8 cellular contexts compared by ENCODE assay signal in the genomic region with DNA sequence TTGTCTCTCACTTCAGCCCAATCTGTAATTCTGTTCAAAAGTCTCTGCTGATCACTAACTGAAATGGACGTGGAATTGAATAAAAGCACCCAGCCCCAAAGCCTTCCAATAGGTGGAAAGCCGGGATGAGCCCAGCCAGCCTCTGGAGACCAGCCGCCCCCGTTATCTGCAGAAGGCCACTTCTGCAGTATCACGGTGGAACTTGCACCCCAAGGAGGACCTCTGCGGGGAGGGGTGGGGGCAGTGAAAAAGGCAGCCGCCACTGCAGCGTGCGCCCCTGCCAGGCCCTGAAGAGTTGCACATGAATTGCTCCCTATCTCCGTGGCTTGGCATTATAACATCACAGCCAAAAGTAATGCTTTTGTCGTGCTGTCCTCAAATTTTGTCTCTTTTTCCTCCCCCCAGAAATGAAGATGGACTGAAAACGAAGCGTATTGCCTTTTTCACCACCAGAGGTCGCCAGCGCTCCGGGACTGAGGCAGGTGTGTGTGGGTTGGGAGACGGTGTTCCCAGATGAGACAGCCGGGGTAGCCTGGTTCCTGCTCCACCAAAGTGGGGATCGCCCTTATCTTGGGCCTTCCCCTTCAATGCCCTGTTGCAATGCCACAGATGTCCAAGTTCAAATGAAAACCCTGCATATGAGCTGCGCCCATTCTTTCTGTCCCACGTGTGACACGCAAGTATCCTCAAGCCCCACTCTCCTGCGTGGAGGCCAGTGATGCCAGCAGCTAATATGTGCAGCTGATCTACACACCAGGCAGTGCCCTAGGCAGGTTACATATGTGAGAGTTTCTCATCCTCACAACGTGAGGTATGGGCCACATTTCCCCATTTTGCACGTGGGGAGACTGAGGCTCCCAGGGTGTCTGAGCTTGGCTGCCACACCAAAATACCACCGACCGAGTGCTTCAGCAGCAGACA.
DNase-seq lines count a peak whose midpoint lies in the region; ATAC-seq and TF ChIP-seq lines count a peak whose summit lies in the region.

No MANE protein-coding gene starts in this region.

- H3K27ac ChIP-seq in psoas muscle (no peak overlapping the region), aorta (ENCODE audit: low read depth in 1 of 2, low read length in 2 of 2) (no peak overlapping the region)

- POLR2A ChIA-PET in GM10248 (lab: Yijun Ruan, JAX) = no interaction called here

- peaks cover 3% of the 10 kb centered on the region for H3K4me1 Mint-ChIP-seq in activated naive CD8-positive, alpha-beta T cell treated with anti-CD3 and anti-CD28 coated beads for 36 hours

- H3K36me3 ChIP-seq in psoas muscle (ENCODE audit: insufficient read depth in 1 of 2, low read depth in 1 of 2) = peaks cover 0 to 25% of the 10 kb centered on the region in 2 donors
- H3K36me3 ChIP-seq in aorta (ENCODE audit: control insufficient read depth in 1 of 2, insufficient read depth in 2 of 2, low read length in 1 of 2) = peaks cover 0 to 4% of the 10 kb centered on the region in 2 donors

- no peaks in the 10 kb centered on the region for H3K9me3 ChIP-seq in psoas muscle
- H3K9me3 ChIP-seq in aorta (ENCODE audit: control insufficient read depth, low read length) = no peaks in the 10 kb centered on the region

- TF ChIP-seq CTCF in GM10248 (IDR thresholded peaks at IDR 0.05; ENCODE audit: control extremely low read depth, extremely low read depth, low read depth, missing control alignments) = peak; percentile 87
- peak; percentile 82 for TF ChIP-seq CTCF in psoas muscle (IDR thresholded peaks at IDR 0.05)

- H3K9me3 Mint-ChIP-seq in activated naive CD8-positive, alpha-beta T cell treated with anti-CD3 and anti-CD28 coated beads for 36 hours = no peaks in the 10 kb centered on the region

- no peak overlapping the region for H3K4me3 Mint-ChIP-seq in activated naive CD8-positive, alpha-beta T cell treated with anti-CD3 and anti-CD28 coated beads for 36 hours

- peak; percentile 90 for ATAC-seq in SK-N-SH treated with all-trans-retinoic acid at 6 μM for 48 hours
- ATAC-seq in psoas muscle = peak; percentile 70 to 91 (median 76)
- peak; percentile 84 for ATAC-seq in aorta (ENCODE audit: low FRiP score)
- no peak for ATAC-seq in HG03354 (IDR thresholded peaks at IDR 0.05; ENCODE audit: poor library complexity, severe bottlenecking, unreplicated experiment)

- DNase-seq in GM10248 (ENCODE audit: extremely low spot score) = peak; percentile 79
- DNase-seq in HuH-7 (ENCODE audit: low spot score) = peak; percentile 89
- peak; percentile 60 for DNase-seq in activated naive CD8-positive, alpha-beta T cell treated with anti-CD3 and anti-CD28 coated beads for 36 hours
- DNase-seq in cardiac septum (ENCODE audit: low spot score) = peak; percentile 90
- DNase-seq in psoas muscle = peak; percentile 69 to 82
- DNase-seq in aorta = peak; percentile 83 to 91

- CTCF ChIA-PET in GM10248 (lab: Yijun Ruan, JAX) = interaction anchor here (0.7 to 2.9 kb wide), 28 partner anchors 9 to 627 kb away, joined by 3 to 23 read pairs (median 4); a partner anchor contains a TSS

- H3K4me1 ChIP-seq in psoas muscle (no peaks in the 10 kb centered on the region), aorta (ENCODE audit: control insufficient read depth in 1 of 2, insufficient read depth in 2 of 2, low read length in 2 of 2) (no peaks in the 10 kb centered on the region)

- H3K27ac Mint-ChIP-seq in activated naive CD8-positive, alpha-beta T cell treated with anti-CD3 and anti-CD28 coated beads for 36 hours = no peak overlapping the region

- H3K36me3 Mint-ChIP-seq in activated naive CD8-positive, alpha-beta T cell treated with anti-CD3 and anti-CD28 coated beads for 36 hours = no peaks in the 10 kb centered on the region

- peaks cover 3% of the 10 kb centered on the region for H3K27me3 Mint-ChIP-seq in activated naive CD8-positive, alpha-beta T cell treated with anti-CD3 and anti-CD28 coated beads for 36 hours

- H3K4me3 ChIP-seq in psoas muscle (no peak overlapping the region), aorta (ENCODE audit: low read length in 2 of 2) (no peak overlapping the region)

- intact Hi-C loops in cardiac septum (cut with DNase I) (loop anchor here (1.0 to 5.0 kb wide), 2 partner anchors 72 to 243 kb away; no protein-coding TSS in a partner anchor), psoas muscle (cut with DNase I) (loop anchor here (1.0 to 5.0 kb wide), 3 partner anchors 72 to 245 kb away; no protein-coding TSS in a partner anchor), aorta (cut with DNase I) (loop anchor here (1.0 to 10.0 kb wide), 4 partner anchors 70 to 244 kb away; no protein-coding TSS in a partner anchor)

- no peaks in the 10 kb centered on the region for H3K27me3 ChIP-seq in psoas muscle (ENCODE audit: insufficient read depth in 3 of 3, low read length in 2 of 3)
- H3K27me3 ChIP-seq in aorta (ENCODE audit: control insufficient read depth in 1 of 2, insufficient read depth in 2 of 2, low read length in 1 of 2) = no peaks in the 10 kb centered on the region

- WGBS in psoas muscle, 3 donors = 53 to 56% (median 56%) methylated on average over 27 of the region's 27 CpGs
- 49 to 50% methylated on average over 27 of the region's 27 CpGs for WGBS in aorta, 2 donors

TF ChIP-seq in SK-N-SH treated with all-trans-retinoic acid at 6 μM for 48 hours, 23 proteins besides CTCF, POLR2A, EP300 and RAD21:
- TF ChIP-seq, protein P1, sequence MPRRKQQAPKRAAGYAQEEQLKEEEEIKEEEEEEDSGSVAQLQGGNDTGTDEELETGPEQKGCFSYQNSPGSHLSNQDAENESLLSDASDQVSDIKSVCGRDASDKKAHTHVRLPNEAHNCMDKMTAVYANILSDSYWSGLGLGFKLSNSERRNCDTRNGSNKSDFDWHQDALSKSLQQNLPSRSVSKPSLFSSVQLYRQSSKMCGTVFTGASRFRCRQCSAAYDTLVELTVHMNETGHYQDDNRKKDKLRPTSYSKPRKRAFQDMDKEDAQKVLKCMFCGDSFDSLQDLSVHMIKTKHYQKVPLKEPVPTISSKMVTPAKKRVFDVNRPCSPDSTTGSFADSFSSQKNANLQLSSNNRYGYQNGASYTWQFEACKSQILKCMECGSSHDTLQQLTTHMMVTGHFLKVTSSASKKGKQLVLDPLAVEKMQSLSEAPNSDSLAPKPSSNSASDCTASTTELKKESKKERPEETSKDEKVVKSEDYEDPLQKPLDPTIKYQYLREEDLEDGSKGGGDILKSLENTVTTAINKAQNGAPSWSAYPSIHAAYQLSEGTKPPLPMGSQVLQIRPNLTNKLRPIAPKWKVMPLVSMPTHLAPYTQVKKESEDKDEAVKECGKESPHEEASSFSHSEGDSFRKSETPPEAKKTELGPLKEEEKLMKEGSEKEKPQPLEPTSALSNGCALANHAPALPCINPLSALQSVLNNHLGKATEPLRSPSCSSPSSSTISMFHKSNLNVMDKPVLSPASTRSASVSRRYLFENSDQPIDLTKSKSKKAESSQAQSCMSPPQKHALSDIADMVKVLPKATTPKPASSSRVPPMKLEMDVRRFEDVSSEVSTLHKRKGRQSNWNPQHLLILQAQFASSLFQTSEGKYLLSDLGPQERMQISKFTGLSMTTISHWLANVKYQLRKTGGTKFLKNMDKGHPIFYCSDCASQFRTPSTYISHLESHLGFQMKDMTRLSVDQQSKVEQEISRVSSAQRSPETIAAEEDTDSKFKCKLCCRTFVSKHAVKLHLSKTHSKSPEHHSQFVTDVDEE (CRISPR knock-in tag; IDR thresholded peaks at IDR 0.05) = no peak
- TF ChIP-seq, protein P2, sequence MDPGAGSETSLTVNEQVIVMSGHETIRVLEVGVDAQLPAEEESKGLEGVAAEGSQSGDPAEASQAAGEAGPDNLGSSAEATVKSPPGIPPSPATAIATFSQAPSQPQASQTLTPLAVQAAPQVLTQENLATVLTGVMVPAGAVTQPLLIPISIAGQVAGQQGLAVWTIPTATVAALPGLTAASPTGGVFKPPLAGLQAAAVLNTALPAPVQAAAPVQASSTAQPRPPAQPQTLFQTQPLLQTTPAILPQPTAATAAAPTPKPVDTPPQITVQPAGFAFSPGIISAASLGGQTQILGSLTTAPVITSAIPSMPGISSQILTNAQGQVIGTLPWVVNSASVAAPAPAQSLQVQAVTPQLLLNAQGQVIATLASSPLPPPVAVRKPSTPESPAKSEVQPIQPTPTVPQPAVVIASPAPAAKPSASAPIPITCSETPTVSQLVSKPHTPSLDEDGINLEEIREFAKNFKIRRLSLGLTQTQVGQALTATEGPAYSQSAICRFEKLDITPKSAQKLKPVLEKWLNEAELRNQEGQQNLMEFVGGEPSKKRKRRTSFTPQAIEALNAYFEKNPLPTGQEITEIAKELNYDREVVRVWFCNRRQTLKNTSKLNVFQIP (CRISPR knock-in tag; IDR thresholded peaks at IDR 0.05; ENCODE audit: borderline replicate concordance, low read depth) = no peak
- TF ChIP-seq ZC3H10 (CRISPR knock-in tag; IDR thresholded peaks at IDR 0.05) (no peak), ESRRG (CRISPR knock-in tag; IDR thresholded peaks at IDR 0.05) (no peak), TOX (CRISPR knock-in tag; IDR thresholded peaks at IDR 0.05; ENCODE audit: borderline replicate concordance) (no peak), ZFP3 (CRISPR knock-in tag; IDR thresholded peaks at IDR 0.05) (no peak), ZNF8 (CRISPR knock-in tag; IDR thresholded peaks at IDR 0.05) (no peak)
